20 cellular contexts compared by ENCODE assay signal in the genomic region with DNA sequence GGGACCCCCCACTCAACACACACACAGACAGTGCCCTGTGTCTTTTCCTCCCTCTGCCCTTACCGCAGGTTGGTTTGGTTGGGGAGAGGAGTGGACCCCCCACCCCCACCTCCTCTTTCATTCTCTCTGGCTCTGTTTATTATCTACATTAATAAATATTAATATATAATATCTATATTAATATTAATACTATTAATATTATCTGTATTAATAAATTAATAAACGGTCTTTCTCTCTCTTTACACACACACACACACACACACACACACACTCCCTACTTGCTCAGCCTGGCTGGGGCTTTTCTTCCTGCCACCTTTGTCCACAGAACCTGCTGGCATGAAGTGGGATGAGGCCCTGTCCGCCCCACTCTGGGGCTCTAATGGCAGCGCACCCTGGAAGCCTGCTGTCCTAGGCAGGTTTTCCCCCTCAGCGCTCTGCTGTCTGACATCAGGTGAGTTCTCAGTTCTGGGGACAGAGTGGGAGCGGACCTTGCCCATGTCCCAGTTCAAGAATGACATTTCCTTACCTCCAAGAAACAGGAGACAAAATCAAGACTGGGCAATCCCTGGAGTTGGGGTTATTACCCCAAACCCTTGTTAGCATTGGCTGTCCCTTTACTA. TPM values are rescaled to one million over a fixed set of nuclear protein-coding genes. Genes with fewer than 3 reads are reported as not detected.
DNase-seq lines count a peak whose midpoint lies in the region; ATAC-seq lines count a peak whose summit lies in the region.
"Had no signal": no experiment of that assay in that cellular context is flagged by ENCODE, and none has a peak within 500 bp of the region (broad histone marks: within the 10 kb centered on the region; RNA-seq: fewer than 3 reads in every experiment).

No MANE protein-coding gene starts in this region.

- H3K9me3 ChIP-seq in HUES48 (ENCODE audit: control insufficient read depth, insufficient read depth, low read length), result no peaks in the 10 kb centered on the region
- H3K9me3 ChIP-seq: MG63, SJSA1 had no signal

- H3K27me3 ChIP-seq in HUES48 (ENCODE audit: control insufficient read depth, insufficient read depth, low read length), result peaks cover 90% of the 10 kb centered on the region
- H3K27me3 ChIP-seq: MG63 had no signal

- H3K4me3 ChIP-seq in HUES48 (ENCODE audit: low read depth, low read length), result peak overlapping the region; percentile 22; the same call in 1 of the 2 replicates
- H3K4me3 ChIP-seq: MG63, PC-9, SJSA1 had no signal

- H3K27ac ChIP-seq in HUES48 (ENCODE audit: low read depth, low read length), result no peak overlapping the region
- H3K27ac ChIP-seq: C4-2B, PC-9, SJSA1 had no signal

- H3K4me1 ChIP-seq in HUES48 (ENCODE audit: control insufficient read depth, insufficient read depth, low read length), result peaks cover 21% of the 10 kb centered on the region
- H3K4me1 ChIP-seq: SJSA1 had no signal

- no peaks in the 10 kb centered on the region for H3K36me3 ChIP-seq in HUES48 (ENCODE audit: control insufficient read depth, insufficient read depth, low read length)
- H3K36me3 ChIP-seq: MG63, SJSA1 had no signal

- ATAC-seq in GM18870 (IDR thresholded peaks at IDR 0.05; ENCODE audit: unreplicated experiment), result no peak
- ATAC-seq: HCT116 had no signal

- intact Hi-C loops in posterior vena cava (cut with DNase I), result no loop called here

- peak; percentile 42 for DNase-seq in ecto neural progenitor cell (ENCODE audit: low spot score)
- DNase-seq in mesenteric fat pad (ENCODE audit: low spot score), result peak; percentile 81
- DNase-seq in posterior vena cava (ENCODE audit: low spot score), result peak; percentile 47
- no peak for DNase-seq in SHP77 (lab: John Stamatoyannopoulos, UW)
- DNase-seq in GM03348 (ENCODE audit: low spot score), result no peak
- DNase-seq in GOT3 (lab: John Stamatoyannopoulos, UW), result no peak
- DNase-seq: DMS 273 treated with DMSO at 0.1 percent for 48 hours, GF-D8, Karpas-422, MG63, NCI-H1092 treated with DMSO at 0.1 percent for 48 hours, NCI-H2081 treated with DMSO at 0.1 percent for 48 hours, NCI-H510A treated with DMSO at 0.1 percent for 48 hours, PC-9 had no signal

- no peak overlapping the region for H3K9ac ChIP-seq in HUES48 (ENCODE audit: low read depth, low read length)

RNA-seq across cellular contexts. Expression of gene SMIM32, which starts 10.5 kb away (rescaled TPM):
- total RNA-seq in mesenteric fat pad (not detected), posterior vena cava (not detected)
- total RNA-seq: A673, PC-9, SJSA1 had no signal

Comparison
In these comparisons a context has a peak if more than half of its experiments do, and no peak if none do; other contexts are left out.
1. DNase-seq: peak in ecto neural progenitor cell (single experiment), mesenteric fat pad (single experiment) and posterior vena cava (single experiment); none in SHP77 (0 of 2), GM03348 (single experiment) and GOT3 (single experiment).